Comparison of ENCODE assay signal across 8 cellular contexts in genomic region chr12:107134558-107134957, GRCh38. TPM values are rescaled to one million over a fixed set of nuclear protein-coding genes. Genes with fewer than 3 reads are reported as not detected.
DNase-seq lines count a peak whose midpoint lies in the region; ATAC-seq, FAIRE-seq and TF ChIP-seq lines count a peak whose summit lies in the region.

No MANE protein-coding gene starts in this region.

- no peaks in the 10 kb centered on the region for H3K9me3 ChIP-seq in naive thymus-derived CD4-positive, alpha-beta T cell (ENCODE audit: control insufficient read depth in 2 of 3, low read length in 3 of 3)
- H3K9me3 ChIP-seq in left lung, result no peaks in the 10 kb centered on the region

- H3K4me3 ChIP-seq in NB4 (ENCODE audit: low read depth, low read length) (no peak overlapping the region), left lung (no peak overlapping the region)
- H3K4me3 ChIP-seq in naive thymus-derived CD4-positive, alpha-beta T cell (ENCODE audit: low read length), result no peak overlapping the region

- FAIRE-seq in HTR-8/SVneo (lab: Jason Lieb, UNC), result no peak

- DNase-seq in Daoy (ENCODE audit: low read depth) (peak; percentile 22), NB4 (ENCODE audit: low read depth) (peak; percentile 66), left lung (no peak), Right ventricle myocardium superior (no peak), HTR-8/SVneo (ENCODE audit: insufficient read length, low spot score) (no peak)
- DNase-seq in activated naive CD4-positive, alpha-beta T cell treated with anti-CD3 and anti-CD28 coated beads for 36 hours, result peak; percentile 55
- peak in 7 of 9 donors; percentile 14 to 53 (median 24) for DNase-seq in naive thymus-derived CD4-positive, alpha-beta T cell

- H3K4me1 ChIP-seq in naive thymus-derived CD4-positive, alpha-beta T cell (ENCODE audit: control insufficient read depth in 2 of 2, insufficient read depth in 2 of 2, low read length in 2 of 2), result no peaks in the 10 kb centered on the region
- H3K4me1 ChIP-seq in left lung, result no peaks in the 10 kb centered on the region

- H3K36me3 ChIP-seq in naive thymus-derived CD4-positive, alpha-beta T cell (ENCODE audit: control insufficient read depth in 2 of 3, insufficient read depth in 3 of 3, low read length in 3 of 3), result no peaks in the 10 kb centered on the region
- H3K36me3 ChIP-seq in left lung, result no peaks in the 10 kb centered on the region

- intact Hi-C loops in activated naive CD4-positive, alpha-beta T cell treated with anti-CD3 and anti-CD28 coated beads for 36 hours (cut with micrococcal nuclease), result loop anchor here (5.0 kb wide), 1 partner anchor 538 kb away; no protein-coding TSS in a partner anchor
- intact Hi-C loops in naive thymus-derived CD4-positive, alpha-beta T cell (cut with micrococcal nuclease), result loop anchor here (5.0 to 10.0 kb wide), 4 partner anchors 183 to 1380 kb away; partner anchors contain the start of gene FICD (in 1 of the 2)
- intact Hi-C loops in left lung (cut with DNase I) (loop anchor here in 1 of 2 donors (5.0 kb wide), 1 partner anchor 473 kb away; no protein-coding TSS in a partner anchor), Right ventricle myocardium superior (cut with DNase I) (no loop called here)

- H3K9me3 Mint-ChIP-seq in activated naive CD4-positive, alpha-beta T cell treated with anti-CD3 and anti-CD28 coated beads for 36 hours, result no peaks in the 10 kb centered on the region
- no peaks in the 10 kb centered on the region for H3K9me3 Mint-ChIP-seq in naive thymus-derived CD4-positive, alpha-beta T cell

- CTCF ChIA-PET in activated naive CD4-positive, alpha-beta T cell treated with anti-CD3 and anti-CD28 coated beads for 36 hours (lab: Charles Lee), result interaction anchor here (0.9 to 13.0 kb wide), 6 partner anchors 19 to 477 kb away, joined by 3 to 267 read pairs (median 4); no protein-coding TSS in a partner anchor
- CTCF ChIA-PET in naive thymus-derived CD4-positive, alpha-beta T cell (lab: Charles Lee), result interaction anchor here (1.0 to 7.6 kb wide), 3 partner anchors 270 to 482 kb away, joined by 3 to 150 read pairs (median 84); no protein-coding TSS in a partner anchor

- no peak overlapping the region for H3K27ac ChIP-seq in naive thymus-derived CD4-positive, alpha-beta T cell (ENCODE audit: low read depth, low read length)
- no peak overlapping the region for H3K27ac ChIP-seq in left lung

- no peaks in the 10 kb centered on the region for H3K27me3 ChIP-seq in naive thymus-derived CD4-positive, alpha-beta T cell (ENCODE audit: control insufficient read depth in 2 of 2, insufficient read depth in 2 of 2, low read length in 2 of 2)
- H3K27me3 ChIP-seq in left lung, result no peaks in the 10 kb centered on the region

- TF ChIP-seq CTCF in NB4 (IDR thresholded peaks at IDR 0.05; ENCODE audit: low read depth, low read length) (peak; percentile 66), left lung (IDR thresholded peaks at IDR 0.05) (no peak)

- peak; percentile 65 for ATAC-seq in naive thymus-derived CD4-positive, alpha-beta T cell
- no peak for ATAC-seq in left lung
- no peak for ATAC-seq in GM21528 (IDR thresholded peaks at IDR 0.05; ENCODE audit: low FRiP score, unreplicated experiment)
- ATAC-seq in Right ventricle myocardium superior (ENCODE audit: poor library complexity), result no peak

- POLR2A ChIA-PET in naive thymus-derived CD4-positive, alpha-beta T cell (lab: Charles Lee), result no interaction called here

- H3K4me1 Mint-ChIP-seq in activated naive CD4-positive, alpha-beta T cell treated with anti-CD3 and anti-CD28 coated beads for 36 hours (ENCODE audit: low read depth), result no peaks in the 10 kb centered on the region
- peaks cover 0 to 5% (median 0%) of the 10 kb centered on the region in 7 donors for H3K4me1 Mint-ChIP-seq in naive thymus-derived CD4-positive, alpha-beta T cell

- H3K4me3 Mint-ChIP-seq in activated naive CD4-positive, alpha-beta T cell treated with anti-CD3 and anti-CD28 coated beads for 36 hours, result no peak overlapping the region
- H3K4me3 Mint-ChIP-seq in naive thymus-derived CD4-positive, alpha-beta T cell, result no peak overlapping the region

- H3K27ac Mint-ChIP-seq in activated naive CD4-positive, alpha-beta T cell treated with anti-CD3 and anti-CD28 coated beads for 36 hours, result no peak overlapping the region
- no peak overlapping the region for H3K27ac Mint-ChIP-seq in naive thymus-derived CD4-positive, alpha-beta T cell

- no peak for TF ChIP-seq POLR2A in NB4 (IDR thresholded peaks at IDR 0.05; ENCODE audit: extremely low read depth, insufficient read length)

- H3K27me3 Mint-ChIP-seq in activated naive CD4-positive, alpha-beta T cell treated with anti-CD3 and anti-CD28 coated beads for 36 hours (ENCODE audit: low read depth), result no peaks in the 10 kb centered on the region
- peaks cover 0 to 1% (median 0%) of the 10 kb centered on the region in 5 donors for H3K27me3 Mint-ChIP-seq in naive thymus-derived CD4-positive, alpha-beta T cell

- H3K36me3 Mint-ChIP-seq in activated naive CD4-positive, alpha-beta T cell treated with anti-CD3 and anti-CD28 coated beads for 36 hours (ENCODE audit: low read depth), result no peaks in the 10 kb centered on the region
- H3K36me3 Mint-ChIP-seq in naive thymus-derived CD4-positive, alpha-beta T cell, result no peaks in the 10 kb centered on the region

RNA-seq across cellular contexts. Expression of gene CRY1, which starts 41.2 kb away (rescaled TPM):
- 10.8 and 16.5 TPM in 2 replicates for total RNA-seq in Daoy (2014; rRNA removed; shearing (Covaris generic))
- 10 to 100 TPM; 15.2 to 17.5 TPM for total RNA-seq in activated naive CD4-positive, alpha-beta T cell treated with anti-CD3 and anti-CD28 coated beads for 36 hours
- 10 to 100 TPM in 4 of 5 experiments, 1 to 10 TPM in 1; 8.0 to 58.4 (median 33.4) TPM for total RNA-seq in naive thymus-derived CD4-positive, alpha-beta T cell
- 10 to 100 TPM; 25.4 to 32.3 TPM for polyA plus RNA-seq in naive thymus-derived CD4-positive, alpha-beta T cell
- total RNA-seq in left lung, result 10 to 100 TPM; 19.4 to 22.6 TPM
- total RNA-seq in Right ventricle myocardium superior, result 8.0 TPM

Comparison
In these comparisons a context has a peak if more than half of its experiments do, and no peak if none do; other contexts are left out.
1. DNase-seq: peak in Daoy (single experiment), NB4 (single experiment), activated naive CD4-positive, alpha-beta T cell treated with anti-CD3 and anti-CD28 coated beads for 36 hours (single experiment) and naive thymus-derived CD4-positive, alpha-beta T cell (7 of 9); none in left lung (0 of 2), Right ventricle myocardium superior (single experiment) and HTR-8/SVneo (single experiment).